Comparison of ENCODE assay signal across 8 cellular contexts in genomic region chr17:76265624-76266243, GRCh38. TPM values are rescaled to one million over a fixed set of nuclear protein-coding genes. Genes with fewer than 3 reads are reported as not detected.
A peak's percentile ranks its signal among the peaks of the same experiment; 100 is the strongest.
DNase-seq lines count a peak whose midpoint lies in the region; ATAC-seq, FAIRE-seq and TF ChIP-seq lines count a peak whose summit lies in the region.

No MANE protein-coding gene starts in this region.

- ATAC-seq in left ventricle myocardium superior (peak; percentile 2), psoas muscle (peak in 1 of 4 donors; percentile 0), HG03521 (IDR thresholded peaks at IDR 0.05; ENCODE audit: unreplicated experiment) (no peak)

- no peak for FAIRE-seq in RCC 7860 (lab: Jason Lieb, UNC)

- peaks cover under 1% of the 10 kb centered on the region for H3K36me3 ChIP-seq in adipocyte (ENCODE audit: control insufficient read depth, insufficient read depth, low read length, severe bottlenecking)
- H3K36me3 ChIP-seq in psoas muscle (ENCODE audit: insufficient read depth in 1 of 2, low read depth in 1 of 2) = peaks cover 5 to 11% of the 10 kb centered on the region in 2 donors

- H3K9ac ChIP-seq in adipocyte (ENCODE audit: low read length) = peak overlapping the region; percentile 87

- H3K9me3 ChIP-seq in adipocyte (ENCODE audit: control insufficient read depth, low read length) = no peaks in the 10 kb centered on the region
- H3K9me3 ChIP-seq in psoas muscle = no peaks in the 10 kb centered on the region

- WGBS in psoas muscle, 3 donors = 0 to 2% (median 1%) methylated on average over 23 to 76 of the region's 76 CpGs

- H3K27me3 ChIP-seq in adipocyte (replicated peaks; ENCODE audit: control insufficient read depth, insufficient read depth, low read length) (no peaks in the 10 kb centered on the region), psoas muscle (ENCODE audit: insufficient read depth in 3 of 3, low read length in 2 of 3) (no peaks in the 10 kb centered on the region)

- H3K27ac ChIP-seq in 22Rv1 (peak overlapping the region; percentile 94), psoas muscle (peak overlapping the region; percentile 94)

- H3K4me3 ChIP-seq in GM12864 (ENCODE audit: low read depth, low read length) (peak overlapping the region; percentile 83), adipocyte (ENCODE audit: low read length) (peak overlapping the region; percentile 83), psoas muscle (peak overlapping the region; percentile 86)

- intact Hi-C loops in left ventricle myocardium superior (cut with micrococcal nuclease) = no loop called here
- intact Hi-C loops in psoas muscle (cut with DNase I) = no loop called here

- TF ChIP-seq CTCF in 22Rv1 (IDR thresholded peaks at IDR 0.05) (0 out of 2 replicates have a peak, but pooled peaks have one; percentile 7), GM12864 (IDR thresholded peaks at IDR 0.05; ENCODE audit: low read depth, low read length, missing control alignments) (no peak), psoas muscle (IDR thresholded peaks at IDR 0.05) (no peak)

- DNase-seq in GM12864 (ENCODE audit: low read depth) = no peak
- peak; percentile 5 for DNase-seq in RCC 7860 (ENCODE audit: low spot score)
- peak; percentile 85 for DNase-seq in adipocyte (ENCODE audit: low read depth)
- peak; percentile 84 for DNase-seq in left ventricle myocardium superior
- peak; percentile 69 to 84 for DNase-seq in psoas muscle
- no peak for DNase-seq in middle frontal gyrus (ENCODE audit: extremely low spot score, low spot score)

- peaks cover 38% of the 10 kb centered on the region for H3K4me1 ChIP-seq in adipocyte (ENCODE audit: control insufficient read depth, insufficient read depth, low read length)
- peaks cover 70% of the 10 kb centered on the region for H3K4me1 ChIP-seq in psoas muscle

RNA-seq across cellular contexts. Expression of gene UBALD2, which starts 0.6 kb away (rescaled TPM):
- total RNA-seq in left ventricle myocardium superior (35.4 TPM), psoas muscle (100 to 1,000 TPM in 3 of 4 donors, 10 to 100 TPM in 1; 55.2 to 414 (median 183) TPM)
- 100 to 1,000 TPM in 2 of 3 donors, 10 to 100 TPM in 1; 68.2 to 145 (median 120) TPM for polyA plus RNA-seq in psoas muscle

RNA-seq across cellular contexts. Expression of gene RNF157, which starts 25.4 kb away (rescaled TPM):
- total RNA-seq in left ventricle myocardium superior = 18.0 TPM
- total RNA-seq in psoas muscle = 10 to 100 TPM; 35.0 to 76.5 (median 60.0) TPM
- 10 to 100 TPM; 14.9 to 90.1 (median 73.9) TPM for polyA plus RNA-seq in psoas muscle

RNA-seq across cellular contexts. Expression of gene QRICH2, which starts 42.3 kb away (rescaled TPM):
- total RNA-seq in left ventricle myocardium superior (2.7 TPM), psoas muscle (1 to 10 TPM in 2 of 4 donors, under 1 TPM in 2; 0.69 to 1.5 (median 0.95) TPM)
- 1 to 10 TPM in 2 of 3 donors, under 1 TPM in 1; 0.94 to 1.2 (median 1.1) TPM for polyA plus RNA-seq in psoas muscle

Comparison
In these comparisons a context has a peak if more than half of its experiments do, and no peak if none do; other contexts are left out.
1. DNase-seq: peak in RCC 7860 (single experiment), adipocyte (single experiment), left ventricle myocardium superior (single experiment) and psoas muscle (2 of 2); none in GM12864 (single experiment) and middle frontal gyrus (single experiment).
2. Peak in every context shown above with its lines, with median percentiles within 50 percentile points of each other: H3K4me3 ChIP-seq.